28 cellular contexts compared by ENCODE assay signal in genomic region chr11:108092134-108092533, GRCh38.
"Had no signal": no experiment of that assay in that cellular context is flagged by ENCODE, and none has a peak within 500 bp of the region (broad histone marks: within the 10 kb centered on the region; RNA-seq: fewer than 3 reads in every experiment).

No MANE protein-coding gene starts in this region.

- H3K9me3 Mint-ChIP-seq: naive thymus-derived CD4-positive, alpha-beta T cell; nephron; neural progenitor cell; stimulated activated naive B cell treated with anti-CD40 and anti-IgM and Interleukin-4, amounts not matched to agents 10 μg/mL and 1 μg/mL and 100 μg/mL, for 72 hours; stimulated activated naive CD8-positive, alpha-beta T cell treated with anti-CD3 and anti-CD28 coated beads, Interleukin-15, Interleukin-2, amounts not matched to agents 100 ng/mL and 50 ng/mL, for 24 hours had no signal

- H2AFZ ChIP-seq: hepatocyte, neural progenitor cell had no signal

- H3K79me2 ChIP-seq: hepatocyte had no signal

- H3K27me3 ChIP-seq: esophagus muscularis mucosa, foreskin keratinocyte, gastroesophageal sphincter, heart left ventricle, hepatocyte, left lung, neural progenitor cell, spleen, tibial nerve, upper lobe of left lung, uterus had no signal

- H3K27ac Mint-ChIP-seq: nephron; neural progenitor cell; stimulated activated naive B cell treated with anti-CD40 and anti-IgM and Interleukin-4, amounts not matched to agents 10 μg/mL and 1 μg/mL and 100 μg/mL, for 72 hours; stimulated activated naive CD8-positive, alpha-beta T cell treated with anti-CD3 and anti-CD28 coated beads, Interleukin-15, Interleukin-2, amounts not matched to agents 100 ng/mL and 50 ng/mL, for 24 hours had no signal

- H3K9me3 ChIP-seq: esophagus muscularis mucosa, gastroesophageal sphincter, heart left ventricle, left lung, psoas muscle, spleen, thoracic aorta, tibial nerve, upper lobe of left lung, uterus had no signal

- H3K4me1 Mint-ChIP-seq: nephron; neural progenitor cell; stimulated activated naive B cell treated with anti-CD40 and anti-IgM and Interleukin-4, amounts not matched to agents 10 μg/mL and 1 μg/mL and 100 μg/mL, for 72 hours had no signal

- H3K9ac ChIP-seq: neural progenitor cell had no signal

- H3K4me1 ChIP-seq: esophagus muscularis mucosa, foreskin keratinocyte, gastroesophageal sphincter, heart left ventricle, neural progenitor cell, psoas muscle, spleen, uterus had no signal

- H3K27ac ChIP-seq: esophagus muscularis mucosa, foreskin keratinocyte, gastroesophageal sphincter, heart left ventricle, hepatocyte, left lung, neural progenitor cell, psoas muscle, skin epidermis, spleen, thoracic aorta, tibial nerve, upper lobe of left lung, uterus had no signal

- H3K4me2 ChIP-seq: hepatocyte, neural progenitor cell had no signal

- H3K36me3 ChIP-seq: uterus had no signal

- DNase-seq: effector memory CD4-positive, alpha-beta T cell; heart left ventricle; left cardiac atrium; left lung; mesendoderm; midbrain; naive thymus-derived CD4-positive, alpha-beta T cell; nucleus accumbens; psoas muscle; right cardiac atrium; spleen; stimulated activated CD4-positive, alpha-beta T cell treated with anti-CD3 and anti-CD28 coated beads, Interleukin-2, amount 100 ng/mL, for 48 hours; stimulated activated naive B cell treated with anti-CD40 and anti-IgM and Interleukin-4, amounts not matched to agents 10 μg/mL and 1 μg/mL and 100 μg/mL, for 72 hours; upper lobe of left lung; uterus had no signal

- H3K4me3 Mint-ChIP-seq: naive thymus-derived CD4-positive, alpha-beta T cell; nephron; neural progenitor cell; stimulated activated naive B cell treated with anti-CD40 and anti-IgM and Interleukin-4, amounts not matched to agents 10 μg/mL and 1 μg/mL and 100 μg/mL, for 72 hours; stimulated activated naive CD8-positive, alpha-beta T cell treated with anti-CD3 and anti-CD28 coated beads, Interleukin-15, Interleukin-2, amounts not matched to agents 100 ng/mL and 50 ng/mL, for 24 hours had no signal

- FAIRE-seq: colon, endothelial cell of umbilical vein, islet of Langerhans had no signal

- H3K4me3 ChIP-seq: esophagus muscularis mucosa, gastroesophageal sphincter, heart left ventricle, hepatocyte, left lung, neural progenitor cell, psoas muscle, skin epidermis, spleen, thoracic aorta, tibial nerve, upper lobe of left lung, uterus had no signal

- ATAC-seq: foreskin keratinocyte; gastroesophageal sphincter; heart left ventricle; left cardiac atrium; left lung; naive thymus-derived CD4-positive, alpha-beta T cell; psoas muscle; right cardiac atrium; stimulated activated naive B cell treated with anti-CD40 and anti-IgM and Interleukin-4, amounts not matched to agents 10 μg/mL and 1 μg/mL and 100 μg/mL, for 72 hours had no signal

- H3K27me3 Mint-ChIP-seq: naive thymus-derived CD4-positive, alpha-beta T cell; stimulated activated naive B cell treated with anti-CD40 and anti-IgM and Interleukin-4, amounts not matched to agents 10 μg/mL and 1 μg/mL and 100 μg/mL, for 72 hours; stimulated activated naive CD8-positive, alpha-beta T cell treated with anti-CD3 and anti-CD28 coated beads, Interleukin-15, Interleukin-2, amounts not matched to agents 100 ng/mL and 50 ng/mL, for 24 hours had no signal
